24 cellular contexts compared by ENCODE assay signal in genomic region chr21:45854702-45855247, GRCh38.
DNase-seq lines count a peak whose midpoint lies in the region; ATAC-seq, FAIRE-seq and TF ChIP-seq lines count a peak whose summit lies in the region.
"Had no signal": no experiment of that assay in that cellular context is flagged by ENCODE, and none has a peak within 500 bp of the region (broad histone marks: within the 10 kb centered on the region; RNA-seq: fewer than 3 reads in every experiment).

No MANE protein-coding gene starts in this region.

- H3K27ac ChIP-seq in GM23338 (ENCODE audit: low read depth) = no peak overlapping the region
- peak overlapping the region; percentile 20 for H3K27ac ChIP-seq in keratinocyte (ENCODE audit: control insufficient read depth, insufficient read depth, low read length)
- H3K27ac ChIP-seq: ascending aorta, esophagus muscularis mucosa, gastrocnemius medialis, sigmoid colon, suprapubic skin, uterus had no signal

- peaks cover 16% of the 10 kb centered on the region for H3K4me1 ChIP-seq in GM23338 (ENCODE audit: insufficient read depth)
- H3K4me1 ChIP-seq in NT2/D1 (ENCODE audit: insufficient read depth, insufficient read length) = peaks cover 15% of the 10 kb centered on the region
- peaks cover 15% of the 10 kb centered on the region for H3K4me1 ChIP-seq in keratinocyte (ENCODE audit: control insufficient read depth, extremely low read depth, insufficient read depth, low read length)
- H3K4me1 ChIP-seq: ascending aorta, esophagus muscularis mucosa, gastrocnemius medialis, sigmoid colon, suprapubic skin, uterus had no signal

- FAIRE-seq in keratinocyte (lab: Jason Lieb, UNC) = no peak

- H3K4me2 ChIP-seq in GM23338 (0 out of 2 replicates have a peak overlapping the region, but pooled peaks have one; percentile 20), keratinocyte (ENCODE audit: control insufficient read depth, extremely low read depth, insufficient read depth, low read depth, low read length) (peak overlapping the region; percentile 60)

- H3K36me3 Mint-ChIP-seq in GM23338 (ENCODE audit: low read depth) = no peaks in the 10 kb centered on the region
- H3K36me3 Mint-ChIP-seq: activated naive CD4-positive, alpha-beta T cell treated with anti-CD3 and anti-CD28 coated beads, Interleukin-2, amount 50 U/mL, for 24 hours; CD8-positive, alpha-beta T cell; memory B cell; natural killer cell had no signal

- H4K20me1 ChIP-seq in GM23338 (replicated peaks; ENCODE audit: insufficient read depth) (no peaks in the 10 kb centered on the region), keratinocyte (ENCODE audit: control insufficient read depth, extremely low read depth, insufficient read depth, low read length) (no peaks in the 10 kb centered on the region)

- H3F3A ChIP-seq in GM23338 (replicated peaks; ENCODE audit: low read depth) = no peaks in the 10 kb centered on the region

- 0 out of 2 replicates have a peak, but pooled peaks cover 3% of the 10 kb centered on the region for H3K9me2 ChIP-seq in GM23338 (ENCODE audit: insufficient read depth)

- no peaks in the 10 kb centered on the region for H3K79me2 ChIP-seq in GM23338 (replicated peaks; ENCODE audit: insufficient read depth)
- H3K79me2 ChIP-seq in keratinocyte (ENCODE audit: control insufficient read depth, insufficient read depth, low read length) = no peaks in the 10 kb centered on the region

- H3K9ac ChIP-seq in NT2/D1 (ENCODE audit: insufficient read length, low read depth) (peak overlapping the region; percentile 6), keratinocyte (ENCODE audit: control insufficient read depth, extremely low read depth, insufficient read depth, low read length) (no peak overlapping the region)

- DNase-seq in GM23338 (ENCODE audit: low spot score) (no peak), NT2/D1 (ENCODE audit: low read depth, low spot score) (no peak), keratinocyte (ENCODE audit: low read depth, low spot score) (no peak), sciatic nerve (ENCODE audit: low spot score) (peak; percentile 31), amygdala (lab: John Stamatoyannopoulos, UW) (no peak), COLO829 (ENCODE audit: low spot score) (no peak)
- DNase-seq: activated CD8-positive, alpha-beta T cell treated with anti-CD3 and anti-CD28 coated beads for 36 hours; CD8-positive, alpha-beta T cell; cerebellar nuclear complex; effector memory CD4-positive, alpha-beta T cell; gastrocnemius medialis; KG1; kidney glomerular epithelial cell; natural killer cell; NCI-H69; sigmoid colon; T-helper 9 cell; uterus had no signal

- H3K4me3 ChIP-seq in GM23338 (no peak overlapping the region), NT2/D1 (ENCODE audit: insufficient read length, low read depth) (no peak overlapping the region), keratinocyte (ENCODE audit: control insufficient read depth in 2 of 3, extremely low read depth in 1 of 3, insufficient read depth in 2 of 3, low read depth in 1 of 3, low read length in 3 of 3) (peak overlapping the region in 1 of 3 experiments; percentile 13)
- H3K4me3 ChIP-seq: ascending aorta, esophagus muscularis mucosa, gastrocnemius medialis, sigmoid colon, suprapubic skin, uterus had no signal

- H3K9me3 ChIP-seq in NT2/D1 (ENCODE audit: insufficient read depth, low read length) (no peaks in the 10 kb centered on the region), keratinocyte (ENCODE audit: control insufficient read depth, low read depth, low read length) (no peaks in the 10 kb centered on the region)
- H3K9me3 ChIP-seq: ascending aorta, esophagus muscularis mucosa, gastrocnemius medialis, sigmoid colon, suprapubic skin, uterus had no signal

- H3K4me3 Mint-ChIP-seq in GM23338 = no peak overlapping the region; the same call in 2 of the 3 replicates
- H3K4me3 Mint-ChIP-seq: activated CD8-positive, alpha-beta T cell treated with anti-CD3 and anti-CD28 coated beads for 36 hours; activated naive CD4-positive, alpha-beta T cell treated with anti-CD3 and anti-CD28 coated beads, Interleukin-2, amount 50 U/mL, for 24 hours; CD8-positive, alpha-beta T cell; memory B cell; natural killer cell had no signal

- intact Hi-C loops in sciatic nerve (cut with DNase I) = no loop called here

- ATAC-seq in GM23338 = peak; percentile 52
- no peak for ATAC-seq in sciatic nerve
- no peak for ATAC-seq in GM18907 (IDR thresholded peaks at IDR 0.05; ENCODE audit: unreplicated experiment)
- ATAC-seq: activated CD8-positive, alpha-beta T cell treated with anti-CD3 and anti-CD28 coated beads for 36 hours; CD8-positive, alpha-beta T cell; gastrocnemius medialis; natural killer cell had no signal

- H3K36me3 ChIP-seq in GM23338 (ENCODE audit: insufficient read depth) (no peaks in the 10 kb centered on the region), NT2/D1 (ENCODE audit: insufficient read depth, insufficient read length, low read length) (no peaks in the 10 kb centered on the region), keratinocyte (ENCODE audit: control insufficient read depth in 2 of 2, extremely low read depth in 1 of 2, insufficient read depth in 2 of 2, low read length in 2 of 2) (no peaks in the 10 kb centered on the region)
- H3K36me3 ChIP-seq: ascending aorta, gastrocnemius medialis, sigmoid colon, suprapubic skin, uterus had no signal

- H2AFZ ChIP-seq in GM23338 (no peak overlapping the region), keratinocyte (ENCODE audit: control insufficient read depth, low read length) (peak overlapping the region; percentile 79)

- peaks cover 8% of the 10 kb centered on the region for H3K27me3 Mint-ChIP-seq in GM23338 (ENCODE audit: insufficient read depth, low read depth, poor library complexity)
- H3K27me3 Mint-ChIP-seq: activated naive CD4-positive, alpha-beta T cell treated with anti-CD3 and anti-CD28 coated beads, Interleukin-2, amount 50 U/mL, for 24 hours had no signal

- peaks cover 34% of the 10 kb centered on the region for H3K4me1 Mint-ChIP-seq in GM23338
- H3K4me1 Mint-ChIP-seq: activated naive CD4-positive, alpha-beta T cell treated with anti-CD3 and anti-CD28 coated beads, Interleukin-2, amount 50 U/mL, for 24 hours; natural killer cell had no signal

- H3K27ac Mint-ChIP-seq in GM23338 = peak overlapping the region; percentile 56; the same call in 1 of the 2 replicates
- H3K27ac Mint-ChIP-seq: activated CD8-positive, alpha-beta T cell treated with anti-CD3 and anti-CD28 coated beads for 36 hours; activated naive CD4-positive, alpha-beta T cell treated with anti-CD3 and anti-CD28 coated beads, Interleukin-2, amount 50 U/mL, for 24 hours; CD8-positive, alpha-beta T cell; memory B cell; natural killer cell had no signal

- H3K27me3 ChIP-seq in GM23338 (ENCODE audit: insufficient read depth) (no peaks in the 10 kb centered on the region), NT2/D1 (ENCODE audit: insufficient read depth, insufficient read length) (no peaks in the 10 kb centered on the region), keratinocyte (ENCODE audit: control insufficient read depth, extremely low read depth, insufficient read depth, low read length) (no peaks in the 10 kb centered on the region)
- H3K27me3 ChIP-seq: ascending aorta, sigmoid colon, suprapubic skin, uterus had no signal

- TF ChIP-seq CTCF in GM23338 (conservative IDR thresholded peaks at IDR 0.05; ENCODE audit: low read depth in 2 of 2) = no peak
- no peak for TF ChIP-seq CTCF in keratinocyte (optimal IDR thresholded peaks at IDR 0.05 in 1 of 3, IDR thresholded peaks at IDR 0.05 in 1 of 3, conservative IDR thresholded peaks at IDR 0.05 in 1 of 3; ENCODE audit: extremely low read depth in 1 of 3, insufficient read depth in 2 of 3, low read length in 3 of 3)

- dilution Hi-C loops in keratinocyte (cut with MboI; ENCODE audit: extremely low pct_ligation_motif_present, low sequenced_read_pairs) = no loop called here

- H3K9me3 Mint-ChIP-seq in GM23338 = no peaks in the 10 kb centered on the region
- H3K9me3 Mint-ChIP-seq: activated CD8-positive, alpha-beta T cell treated with anti-CD3 and anti-CD28 coated beads for 36 hours; activated naive CD4-positive, alpha-beta T cell treated with anti-CD3 and anti-CD28 coated beads, Interleukin-2, amount 50 U/mL, for 24 hours; CD8-positive, alpha-beta T cell; memory B cell; natural killer cell had no signal

- H3K9me1 ChIP-seq in keratinocyte (ENCODE audit: control insufficient read depth, extremely low read depth, insufficient read depth, low read length) = no peaks in the 10 kb centered on the region

TF ChIP-seq in GM23338, 12 proteins besides CTCF, POLR2A, EP300 and RAD21 (continues in another document):
- no peak for TF ChIP-seq EZH2 (IDR thresholded peaks at IDR 0.05; ENCODE audit: low read depth, unreplicated experiment)
- TF ChIP-seq POLR2AphosphoS5 (IDR thresholded peaks at IDR 0.05; ENCODE audit: low read depth) = no peak
- TF ChIP-seq CREB1 (CRISPR knock-in tag; IDR thresholded peaks at IDR 0.05; ENCODE audit: low read depth) = no peak
- TF ChIP-seq JUNB (IDR thresholded peaks at IDR 0.05; ENCODE audit: unreplicated experiment) = no peak
- no peak for TF ChIP-seq NANOG (IDR thresholded peaks at IDR 0.05; ENCODE audit: borderline replicate concordance)
- no peak for TF ChIP-seq STAT1 (IDR thresholded peaks at IDR 0.05; ENCODE audit: unreplicated experiment)
- no peak for TF ChIP-seq EZH2phosphoT487 (IDR thresholded peaks at IDR 0.05; ENCODE audit: unreplicated experiment)
- TF ChIP-seq ZNF331 (CRISPR knock-in tag; IDR thresholded peaks at IDR 0.05; ENCODE audit: low read depth) = no peak
- TF ChIP-seq ETS1 (IDR thresholded peaks at IDR 0.05) = no peak
